ENCODE assay signal across 8 cellular contexts in genomic region chr16:10080031-10080772, GRCh38.
DNase-seq lines count a peak whose midpoint lies in the region; ATAC-seq and TF ChIP-seq lines count a peak whose summit lies in the region.

No MANE protein-coding gene starts in this region.

- DNase-seq in C1 segment of cervical spinal cord (lab: John Stamatoyannopoulos, UW) (peak in 8 of 14 donors; percentile 5 to 95 (median 14)), T1000 (lab: John Stamatoyannopoulos, UW) (peak; percentile 79), fibroblast of villous mesenchyme (ENCODE audit: low read depth) (peak; percentile 75), occipital lobe (lab: John Stamatoyannopoulos, UW) (peak; percentile 86), left lobe of liver (ENCODE audit: low spot score) (no peak)

- H3K4me3 ChIP-seq in fibroblast of villous mesenchyme (ENCODE audit: low read depth, low read length) = no peak overlapping the region

- ATAC-seq in left lobe of liver (no peak), HG03097 (IDR thresholded peaks at IDR 0.05; ENCODE audit: low FRiP score, unreplicated experiment) (no peak), GM19351 (IDR thresholded peaks at IDR 0.05; ENCODE audit: unreplicated experiment) (no peak), HG03039 (IDR thresholded peaks at IDR 0.05; ENCODE audit: unreplicated experiment) (no peak)

- no peak for TF ChIP-seq CTCF in fibroblast of villous mesenchyme (IDR thresholded peaks at IDR 0.05; ENCODE audit: insufficient read depth, low read depth, low read length)
